ENCODE assay signal across 9 cellular contexts in the genomic region with DNA sequence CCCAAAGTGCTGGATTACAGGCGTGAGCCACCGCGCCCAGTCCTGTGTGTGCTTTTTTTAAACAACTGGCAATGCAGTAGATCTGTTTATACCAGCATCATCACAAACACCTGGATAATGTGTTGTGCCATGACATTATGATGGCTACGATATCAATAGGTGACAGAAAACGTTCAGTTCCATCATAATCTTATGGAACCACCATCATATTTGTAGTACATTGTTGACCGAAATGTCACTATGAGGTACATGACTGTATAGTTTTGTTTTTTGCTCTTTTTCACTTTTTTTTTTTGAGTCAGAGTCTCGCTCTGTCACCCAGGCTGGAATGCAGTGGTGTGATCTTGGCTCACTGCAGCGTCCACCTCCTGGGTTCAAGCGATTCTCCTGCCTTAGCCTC. TPM values are rescaled to one million over a fixed set of nuclear protein-coding genes. Genes with fewer than 3 reads are reported as not detected.
"Had no signal": no experiment of that assay in that cellular context is flagged by ENCODE, and none has a peak within 500 bp of the region (broad histone marks: within the 10 kb centered on the region; RNA-seq: fewer than 3 reads in every experiment).

No MANE protein-coding gene starts in this region.

- H3K4me1 Mint-ChIP-seq: GM23338, H9 had no signal

- H3K27ac Mint-ChIP-seq: GM23338, H9 had no signal

- H3K27ac ChIP-seq: HL-60 had no signal

- DNase-seq: H9, HCEC 1CT, KG1 had no signal

- ATAC-seq: GM23338, HepG2, K562 had no signal

- H3K4me3 ChIP-seq: GM23338, K562 had no signal

- H3K4me3 Mint-ChIP-seq: GM23338, H9 had no signal

- H3K4me2 ChIP-seq: GM23338 had no signal

- H2AFZ ChIP-seq: GM23338 had no signal

RNA-seq across cellular contexts. Expression of a gene that starts 24.4 kb away (rescaled TPM):
- total RNA-seq: GM23338, H1, H9, HT1080 had no signal
- polyA plus RNA-seq: GM23338, H1 had no signal
